ENCODE assay signal across 11 cellular contexts in genomic region chr9:84597131-84597530, GRCh38.
DNase-seq lines count a peak whose midpoint lies in the region; ATAC-seq and TF ChIP-seq lines count a peak whose summit lies in the region.
"Had no signal": no experiment of that assay in that cellular context is flagged by ENCODE, and none has a peak within 500 bp of the region (broad histone marks: within the 10 kb centered on the region; RNA-seq: fewer than 3 reads in every experiment).

No MANE protein-coding gene starts in this region.

- H3K4me1 Mint-ChIP-seq in naive thymus-derived CD8-positive, alpha-beta T cell: peaks cover 0 to 6% (median 0%) of the 10 kb centered on the region in 4 donors

- peaks cover 1 to 19% (median 4%) of the 10 kb centered on the region in 5 donors for H3K27me3 Mint-ChIP-seq in naive thymus-derived CD8-positive, alpha-beta T cell

- H3K27ac Mint-ChIP-seq in naive thymus-derived CD8-positive, alpha-beta T cell: no peak overlapping the region
- H3K27ac Mint-ChIP-seq in activated naive CD4-positive, alpha-beta T cell treated with anti-CD3 and anti-CD28 coated beads, Interleukin-2, amount 50 U/mL, for 72 hours: no peak overlapping the region

- POLR2A ChIA-PET in naive thymus-derived CD8-positive, alpha-beta T cell (lab: Charles Lee): no interaction called here

- no peak for TF ChIP-seq CTCF in GM13977 (IDR thresholded peaks at IDR 0.05; ENCODE audit: extremely low read depth, insufficient read depth, missing control alignments)

- in situ Hi-C loops in GM13977 (cut with MboI; ENCODE audit: low pct_unique_long_range_greater_than_20kb, low sequenced_read_pairs, unreplicated experiment): no loop called here

- H3K4me3 Mint-ChIP-seq in naive thymus-derived CD8-positive, alpha-beta T cell: no peak overlapping the region

- DNase-seq in GM13977 (ENCODE audit: low spot score) (peak; percentile 35), SIG-M5 treated with dmso at 0.1 percent for 504 hours (lab: John Stamatoyannopoulos, UW; ENCODE audit: unreplicated experiment) (peak; percentile 69), NCI-H187 treated with DMSO at 0.1 percent for 48 hours (lab: John Stamatoyannopoulos, UW) (no peak), NCI-H2107 treated with DMSO at 0.1 percent for 48 hours (lab: John Stamatoyannopoulos, UW; ENCODE audit: unreplicated experiment) (no peak)
- DNase-seq in naive thymus-derived CD8-positive, alpha-beta T cell: no peak
- DNase-seq in activated naive CD4-positive, alpha-beta T cell treated with anti-CD3 and anti-CD28 coated beads, Interleukin-2, amount 50 U/mL, for 72 hours (ENCODE audit: low spot score in 2 of 2): no peak
- DNase-seq: activated effector memory CD4-positive, alpha-beta T cell treated with anti-CD3 and anti-CD28 coated beads, Interleukin-2, amount 50 U/mL, for 16 hours; DMS79; spleen had no signal

- H3K36me3 Mint-ChIP-seq in naive thymus-derived CD8-positive, alpha-beta T cell: no peaks in the 10 kb centered on the region
- H3K36me3 Mint-ChIP-seq in activated naive CD4-positive, alpha-beta T cell treated with anti-CD3 and anti-CD28 coated beads, Interleukin-2, amount 50 U/mL, for 72 hours: no peaks in the 10 kb centered on the region

- ATAC-seq in GM19468 (IDR thresholded peaks at IDR 0.05; ENCODE audit: extremely low read depth, unreplicated experiment) (peak; percentile 85), HG03103 (IDR thresholded peaks at IDR 0.05; ENCODE audit: low read depth, unreplicated experiment) (peak; percentile 95)
- no peak for ATAC-seq in naive thymus-derived CD8-positive, alpha-beta T cell
- no peak for ATAC-seq in activated naive CD4-positive, alpha-beta T cell treated with anti-CD3 and anti-CD28 coated beads, Interleukin-2, amount 50 U/mL, for 72 hours

- peaks cover 0 to 47% (median 4%) of the 10 kb centered on the region in 9 donors for H3K9me3 Mint-ChIP-seq in naive thymus-derived CD8-positive, alpha-beta T cell
- H3K9me3 Mint-ChIP-seq in activated naive CD4-positive, alpha-beta T cell treated with anti-CD3 and anti-CD28 coated beads, Interleukin-2, amount 50 U/mL, for 72 hours: peaks cover 25 to 26% of the 10 kb centered on the region in 2 donors

Comparison
In these comparisons a context has a peak if more than half of its experiments do, and no peak if none do; other contexts are left out.
1. DNase-seq: peak in GM13977 (single experiment) and SIG-M5 treated with dmso at 0.1 percent for 504 hours (single experiment); none in naive thymus-derived CD8-positive, alpha-beta T cell (0 of 10), activated naive CD4-positive, alpha-beta T cell treated with anti-CD3 and anti-CD28 coated beads, Interleukin-2, amount 50 U/mL, for 72 hours (0 of 2), NCI-H187 treated with DMSO at 0.1 percent for 48 hours (single experiment) and NCI-H2107 treated with DMSO at 0.1 percent for 48 hours (single experiment).
2. ATAC-seq: peak in GM19468 (single experiment) and HG03103 (single experiment); none in naive thymus-derived CD8-positive, alpha-beta T cell (0 of 2) and activated naive CD4-positive, alpha-beta T cell treated with anti-CD3 and anti-CD28 coated beads, Interleukin-2, amount 50 U/mL, for 72 hours (0 of 2).